In the genomic region with DNA sequence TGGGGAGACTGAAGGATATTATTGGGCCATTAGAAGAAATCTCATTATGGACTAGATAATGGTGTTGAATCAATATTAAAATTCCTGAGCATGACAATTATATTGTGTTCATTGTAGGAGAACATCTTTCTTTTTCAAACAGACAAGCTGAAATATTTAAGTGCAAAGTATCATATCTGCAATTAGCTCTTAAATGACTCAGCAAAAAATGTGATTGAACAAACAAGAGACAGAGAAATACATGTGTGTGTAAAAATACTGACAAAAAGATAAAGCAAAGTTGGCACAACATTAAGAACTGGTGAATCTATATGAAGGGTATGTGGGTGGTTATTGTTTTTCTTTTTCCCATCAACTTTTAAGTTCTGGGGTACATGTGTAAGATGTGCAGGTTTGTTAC, we compare ENCODE assay signal across 3 cellular contexts.
A peak's percentile ranks its signal among the peaks of the same experiment; 100 is the strongest.
TF ChIP-seq lines count a peak whose summit lies in the region.

No MANE protein-coding gene starts in this region.

TF ChIP-seq in GM23338, 12 proteins besides CTCF, POLR2A, EP300 and RAD21 (continues in another document):
- no peak for TF ChIP-seq NANOG (IDR thresholded peaks at IDR 0.05; ENCODE audit: borderline replicate concordance)
- TF ChIP-seq STAT1 (IDR thresholded peaks at IDR 0.05; ENCODE audit: unreplicated experiment) = no peak
- TF ChIP-seq EZH2phosphoT487 (IDR thresholded peaks at IDR 0.05; ENCODE audit: unreplicated experiment) = no peak
- TF ChIP-seq EZH2 (IDR thresholded peaks at IDR 0.05; ENCODE audit: low read depth, unreplicated experiment) = no peak
- TF ChIP-seq, protein P1, sequence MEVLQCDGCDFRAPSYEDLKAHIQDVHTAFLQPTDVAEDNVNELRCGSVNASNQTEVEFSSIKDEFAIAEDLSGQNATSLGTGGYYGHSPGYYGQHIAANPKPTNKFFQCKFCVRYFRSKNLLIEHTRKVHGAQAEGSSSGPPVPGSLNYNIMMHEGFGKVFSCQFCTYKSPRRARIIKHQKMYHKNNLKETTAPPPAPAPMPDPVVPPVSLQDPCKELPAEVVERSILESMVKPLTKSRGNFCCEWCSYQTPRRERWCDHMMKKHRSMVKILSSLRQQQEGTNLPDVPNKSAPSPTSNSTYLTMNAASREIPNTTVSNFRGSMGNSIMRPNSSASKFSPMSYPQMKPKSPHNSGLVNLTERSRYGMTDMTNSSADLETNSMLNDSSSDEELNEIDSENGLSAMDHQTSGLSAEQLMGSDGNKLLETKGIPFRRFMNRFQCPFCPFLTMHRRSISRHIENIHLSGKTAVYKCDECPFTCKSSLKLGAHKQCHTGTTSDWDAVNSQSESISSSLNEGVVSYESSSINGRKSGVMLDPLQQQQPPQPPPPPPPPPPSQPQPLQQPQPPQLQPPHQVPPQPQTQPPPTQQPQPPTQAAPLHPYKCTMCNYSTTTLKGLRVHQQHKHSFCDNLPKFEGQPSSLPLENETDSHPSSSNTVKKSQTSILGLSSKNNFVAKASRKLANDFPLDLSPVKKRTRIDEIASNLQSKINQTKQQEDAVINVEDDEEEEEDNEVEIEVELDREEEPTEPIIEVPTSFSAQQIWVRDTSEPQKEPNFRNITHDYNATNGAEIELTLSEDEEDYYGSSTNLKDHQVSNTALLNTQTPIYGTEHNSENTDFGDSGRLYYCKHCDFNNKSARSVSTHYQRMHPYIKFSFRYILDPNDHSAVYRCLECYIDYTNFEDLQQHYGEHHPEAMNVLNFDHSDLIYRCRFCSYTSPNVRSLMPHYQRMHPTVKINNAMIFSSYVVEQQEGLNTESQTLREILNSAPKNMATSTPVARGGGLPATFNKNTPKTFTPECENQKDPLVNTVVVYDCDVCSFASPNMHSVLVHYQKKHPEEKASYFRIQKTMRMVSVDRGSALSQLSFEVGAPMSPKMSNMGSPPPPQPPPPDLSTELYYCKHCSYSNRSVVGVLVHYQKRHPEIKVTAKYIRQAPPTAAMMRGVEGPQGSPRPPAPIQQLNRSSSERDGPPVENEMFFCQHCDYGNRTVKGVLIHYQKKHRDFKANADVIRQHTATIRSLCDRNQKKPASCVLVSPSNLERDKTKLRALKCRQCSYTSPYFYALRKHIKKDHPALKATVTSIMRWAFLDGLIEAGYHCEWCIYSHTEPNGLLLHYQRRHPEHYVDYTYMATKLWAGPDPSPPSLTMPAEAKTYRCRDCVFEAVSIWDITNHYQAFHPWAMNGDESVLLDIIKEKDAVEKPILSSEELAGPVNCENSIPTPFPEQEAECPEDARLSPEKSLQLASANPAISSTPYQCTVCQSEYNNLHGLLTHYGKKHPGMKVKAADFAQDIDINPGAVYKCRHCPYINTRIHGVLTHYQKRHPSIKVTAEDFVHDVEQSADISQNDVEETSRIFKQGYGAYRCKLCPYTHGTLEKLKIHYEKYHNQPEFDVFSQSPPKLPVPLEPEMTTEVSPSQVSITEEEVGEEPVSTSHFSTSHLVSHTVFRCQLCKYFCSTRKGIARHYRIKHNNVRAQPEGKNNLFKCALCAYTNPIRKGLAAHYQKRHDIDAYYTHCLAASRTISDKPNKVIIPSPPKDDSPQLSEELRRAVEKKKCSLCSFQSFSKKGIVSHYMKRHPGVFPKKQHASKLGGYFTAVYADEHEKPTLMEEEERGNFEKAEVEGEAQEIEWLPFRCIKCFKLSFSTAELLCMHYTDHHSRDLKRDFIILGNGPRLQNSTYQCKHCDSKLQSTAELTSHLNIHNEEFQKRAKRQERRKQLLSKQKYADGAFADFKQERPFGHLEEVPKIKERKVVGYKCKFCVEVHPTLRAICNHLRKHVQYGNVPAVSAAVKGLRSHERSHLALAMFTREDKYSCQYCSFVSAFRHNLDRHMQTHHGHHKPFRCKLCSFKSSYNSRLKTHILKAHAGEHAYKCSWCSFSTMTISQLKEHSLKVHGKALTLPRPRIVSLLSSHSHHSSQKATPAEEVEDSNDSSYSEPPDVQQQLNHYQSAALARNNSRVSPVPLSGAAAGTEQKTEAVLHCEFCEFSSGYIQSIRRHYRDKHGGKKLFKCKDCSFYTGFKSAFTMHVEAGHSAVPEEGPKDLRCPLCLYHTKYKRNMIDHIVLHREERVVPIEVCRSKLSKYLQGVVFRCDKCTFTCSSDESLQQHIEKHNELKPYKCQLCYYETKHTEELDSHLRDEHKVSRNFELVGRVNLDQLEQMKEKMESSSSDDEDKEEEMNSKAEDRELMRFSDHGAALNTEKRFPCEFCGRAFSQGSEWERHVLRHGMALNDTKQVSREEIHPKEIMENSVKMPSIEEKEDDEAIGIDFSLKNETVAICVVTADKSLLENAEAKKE (CRISPR knock-in tag; IDR thresholded peaks at IDR 0.05) = no peak

TF ChIP-seq in IMR-90, 13 proteins besides CTCF, POLR2A, EP300 and RAD21:
- peak; percentile 98 for TF ChIP-seq NFE2L2 (IDR thresholded peaks at IDR 0.05; ENCODE audit: low read depth, low read length)
- no peak for TF ChIP-seq SMC3 (IDR thresholded peaks at IDR 0.05; ENCODE audit: low read depth, low read length)
- peak; percentile 81 for TF ChIP-seq MAFK (IDR thresholded peaks at IDR 0.05; ENCODE audit: low read depth, low read length)

TF ChIP-seq in K562, 482 proteins besides CTCF, POLR2A, EP300 and RAD21 (continues in another document):
- TF ChIP-seq TCFL5 (CRISPR knock-in tag; conservative IDR thresholded peaks at IDR 0.05) = no peak
- no peak for TF ChIP-seq BRF1 (IDR thresholded peaks at IDR 0.05; ENCODE audit: borderline replicate concordance, extremely low read depth, insufficient read length)
- peak; percentile 66; the same call in 1 of the 2 replicates for TF ChIP-seq BACH1 (tag; IDR thresholded peaks at IDR 0.05)
- no peak for TF ChIP-seq TAF15 (IDR thresholded peaks at IDR 0.05; ENCODE audit: low read depth, low read length)
- no peak for TF ChIP-seq ELF4 (CRISPR knock-in tag; IDR thresholded peaks at IDR 0.05)
- no peak for TF ChIP-seq ATF1 (CRISPR knock-in tag; IDR thresholded peaks at IDR 0.05)
- TF ChIP-seq ATF1 (tag; IDR thresholded peaks at IDR 0.05) = no peak
- no peak for TF ChIP-seq ZNF695 (CRISPR knock-in tag; IDR thresholded peaks at IDR 0.05)
- TF ChIP-seq ZNF121 (CRISPR knock-in tag; conservative IDR thresholded peaks at IDR 0.05) = no peak
- TF ChIP-seq ZNF785 (CRISPR knock-in tag; IDR thresholded peaks at IDR 0.05) = no peak
- TF ChIP-seq DDX20 (tag; IDR thresholded peaks at IDR 0.05; ENCODE audit: low read depth) = no peak
- peak; percentile 96 for TF ChIP-seq MAFG (tag; conservative IDR thresholded peaks at IDR 0.05)
- TF ChIP-seq, protein P2, sequence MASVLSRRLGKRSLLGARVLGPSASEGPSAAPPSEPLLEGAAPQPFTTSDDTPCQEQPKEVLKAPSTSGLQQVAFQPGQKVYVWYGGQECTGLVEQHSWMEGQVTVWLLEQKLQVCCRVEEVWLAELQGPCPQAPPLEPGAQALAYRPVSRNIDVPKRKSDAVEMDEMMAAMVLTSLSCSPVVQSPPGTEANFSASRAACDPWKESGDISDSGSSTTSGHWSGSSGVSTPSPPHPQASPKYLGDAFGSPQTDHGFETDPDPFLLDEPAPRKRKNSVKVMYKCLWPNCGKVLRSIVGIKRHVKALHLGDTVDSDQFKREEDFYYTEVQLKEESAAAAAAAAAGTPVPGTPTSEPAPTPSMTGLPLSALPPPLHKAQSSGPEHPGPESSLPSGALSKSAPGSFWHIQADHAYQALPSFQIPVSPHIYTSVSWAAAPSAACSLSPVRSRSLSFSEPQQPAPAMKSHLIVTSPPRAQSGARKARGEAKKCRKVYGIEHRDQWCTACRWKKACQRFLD (CRISPR knock-in tag; IDR thresholded peaks at IDR 0.05) = no peak
- TF ChIP-seq PTBP1 (IDR thresholded peaks at IDR 0.05; ENCODE audit: low read depth, low read length) = no peak
- TF ChIP-seq MCM5 (IDR thresholded peaks at IDR 0.05; ENCODE audit: low read depth) = no peak
- no peak for TF ChIP-seq CBFA2T3 (IDR thresholded peaks at IDR 0.05)
- no peak for TF ChIP-seq POU5F1 (IDR thresholded peaks at IDR 0.05; ENCODE audit: borderline replicate concordance, low read depth, low read length, partially characterized antibody)
- no peak for TF ChIP-seq PURB (CRISPR knock-in tag; IDR thresholded peaks at IDR 0.05; ENCODE audit: low read depth)
- TF ChIP-seq MAFF (IDR thresholded peaks at IDR 0.05; ENCODE audit: low read length) = peak; percentile 91
- 0 out of 2 replicates have a peak, but pooled peaks have one; percentile 12 for TF ChIP-seq SMARCA4 (IDR thresholded peaks at IDR 0.05)
- TF ChIP-seq C11orf30 (IDR thresholded peaks at IDR 0.05; ENCODE audit: low read depth) = peak; percentile 82
- TF ChIP-seq HDAC8 (tag; IDR thresholded peaks at IDR 0.05) = no peak
- no peak for TF ChIP-seq ZBTB7A (IDR thresholded peaks at IDR 0.05; ENCODE audit: borderline replicate concordance, control insufficient read depth, low read depth, low read length)
- no peak for TF ChIP-seq E2F3 (CRISPR knock-in tag; IDR thresholded peaks at IDR 0.05)
- peak; percentile 89 for TF ChIP-seq MAFK (IDR thresholded peaks at IDR 0.05; ENCODE audit: low read length)
- no peak for TF ChIP-seq FOXJ3 (CRISPR knock-in tag; IDR thresholded peaks at IDR 0.05)
- no peak for TF ChIP-seq ASH1L (IDR thresholded peaks at IDR 0.05; ENCODE audit: borderline replicate concordance, low read depth, partially characterized antibody)
- TF ChIP-seq ZNF316 (IDR thresholded peaks at IDR 0.05) = peak; percentile 96
- TF ChIP-seq TGIF2 (CRISPR knock-in tag; IDR thresholded peaks at IDR 0.05) = no peak
- no peak for TF ChIP-seq POLR3G (IDR thresholded peaks at IDR 0.05; ENCODE audit: extremely low read depth, insufficient read length, insufficient replicate concordance)
- no peak for TF ChIP-seq RBM25 (IDR thresholded peaks at IDR 0.05; ENCODE audit: low read depth, low read length, severe bottlenecking)
- peak; percentile 82 for TF ChIP-seq NFE2 (IDR thresholded peaks at IDR 0.05; ENCODE audit: low read depth)
- TF ChIP-seq TAL1 (IDR thresholded peaks at IDR 0.05) = no peak
- TF ChIP-seq L3MBTL2 (IDR thresholded peaks at IDR 0.05) = no peak
- TF ChIP-seq SMAD1 (IDR thresholded peaks at IDR 0.05; ENCODE audit: low read depth, low read length, partially characterized antibody) = no peak
- TF ChIP-seq MEIS2 (IDR thresholded peaks at IDR 0.05; ENCODE audit: partially characterized antibody) = no peak
- TF ChIP-seq NFE2L1 (tag; IDR thresholded peaks at IDR 0.05; ENCODE audit: borderline replicate concordance, low read depth) = peak; percentile 87
- TF ChIP-seq ZNF143 (CRISPR knock-in tag; IDR thresholded peaks at IDR 0.05) = no peak
- TF ChIP-seq ERF (CRISPR knock-in tag; IDR thresholded peaks at IDR 0.05) = no peak
- no peak for TF ChIP-seq ZEB2 (IDR thresholded peaks at IDR 0.05)
- TF ChIP-seq, protein P3, sequence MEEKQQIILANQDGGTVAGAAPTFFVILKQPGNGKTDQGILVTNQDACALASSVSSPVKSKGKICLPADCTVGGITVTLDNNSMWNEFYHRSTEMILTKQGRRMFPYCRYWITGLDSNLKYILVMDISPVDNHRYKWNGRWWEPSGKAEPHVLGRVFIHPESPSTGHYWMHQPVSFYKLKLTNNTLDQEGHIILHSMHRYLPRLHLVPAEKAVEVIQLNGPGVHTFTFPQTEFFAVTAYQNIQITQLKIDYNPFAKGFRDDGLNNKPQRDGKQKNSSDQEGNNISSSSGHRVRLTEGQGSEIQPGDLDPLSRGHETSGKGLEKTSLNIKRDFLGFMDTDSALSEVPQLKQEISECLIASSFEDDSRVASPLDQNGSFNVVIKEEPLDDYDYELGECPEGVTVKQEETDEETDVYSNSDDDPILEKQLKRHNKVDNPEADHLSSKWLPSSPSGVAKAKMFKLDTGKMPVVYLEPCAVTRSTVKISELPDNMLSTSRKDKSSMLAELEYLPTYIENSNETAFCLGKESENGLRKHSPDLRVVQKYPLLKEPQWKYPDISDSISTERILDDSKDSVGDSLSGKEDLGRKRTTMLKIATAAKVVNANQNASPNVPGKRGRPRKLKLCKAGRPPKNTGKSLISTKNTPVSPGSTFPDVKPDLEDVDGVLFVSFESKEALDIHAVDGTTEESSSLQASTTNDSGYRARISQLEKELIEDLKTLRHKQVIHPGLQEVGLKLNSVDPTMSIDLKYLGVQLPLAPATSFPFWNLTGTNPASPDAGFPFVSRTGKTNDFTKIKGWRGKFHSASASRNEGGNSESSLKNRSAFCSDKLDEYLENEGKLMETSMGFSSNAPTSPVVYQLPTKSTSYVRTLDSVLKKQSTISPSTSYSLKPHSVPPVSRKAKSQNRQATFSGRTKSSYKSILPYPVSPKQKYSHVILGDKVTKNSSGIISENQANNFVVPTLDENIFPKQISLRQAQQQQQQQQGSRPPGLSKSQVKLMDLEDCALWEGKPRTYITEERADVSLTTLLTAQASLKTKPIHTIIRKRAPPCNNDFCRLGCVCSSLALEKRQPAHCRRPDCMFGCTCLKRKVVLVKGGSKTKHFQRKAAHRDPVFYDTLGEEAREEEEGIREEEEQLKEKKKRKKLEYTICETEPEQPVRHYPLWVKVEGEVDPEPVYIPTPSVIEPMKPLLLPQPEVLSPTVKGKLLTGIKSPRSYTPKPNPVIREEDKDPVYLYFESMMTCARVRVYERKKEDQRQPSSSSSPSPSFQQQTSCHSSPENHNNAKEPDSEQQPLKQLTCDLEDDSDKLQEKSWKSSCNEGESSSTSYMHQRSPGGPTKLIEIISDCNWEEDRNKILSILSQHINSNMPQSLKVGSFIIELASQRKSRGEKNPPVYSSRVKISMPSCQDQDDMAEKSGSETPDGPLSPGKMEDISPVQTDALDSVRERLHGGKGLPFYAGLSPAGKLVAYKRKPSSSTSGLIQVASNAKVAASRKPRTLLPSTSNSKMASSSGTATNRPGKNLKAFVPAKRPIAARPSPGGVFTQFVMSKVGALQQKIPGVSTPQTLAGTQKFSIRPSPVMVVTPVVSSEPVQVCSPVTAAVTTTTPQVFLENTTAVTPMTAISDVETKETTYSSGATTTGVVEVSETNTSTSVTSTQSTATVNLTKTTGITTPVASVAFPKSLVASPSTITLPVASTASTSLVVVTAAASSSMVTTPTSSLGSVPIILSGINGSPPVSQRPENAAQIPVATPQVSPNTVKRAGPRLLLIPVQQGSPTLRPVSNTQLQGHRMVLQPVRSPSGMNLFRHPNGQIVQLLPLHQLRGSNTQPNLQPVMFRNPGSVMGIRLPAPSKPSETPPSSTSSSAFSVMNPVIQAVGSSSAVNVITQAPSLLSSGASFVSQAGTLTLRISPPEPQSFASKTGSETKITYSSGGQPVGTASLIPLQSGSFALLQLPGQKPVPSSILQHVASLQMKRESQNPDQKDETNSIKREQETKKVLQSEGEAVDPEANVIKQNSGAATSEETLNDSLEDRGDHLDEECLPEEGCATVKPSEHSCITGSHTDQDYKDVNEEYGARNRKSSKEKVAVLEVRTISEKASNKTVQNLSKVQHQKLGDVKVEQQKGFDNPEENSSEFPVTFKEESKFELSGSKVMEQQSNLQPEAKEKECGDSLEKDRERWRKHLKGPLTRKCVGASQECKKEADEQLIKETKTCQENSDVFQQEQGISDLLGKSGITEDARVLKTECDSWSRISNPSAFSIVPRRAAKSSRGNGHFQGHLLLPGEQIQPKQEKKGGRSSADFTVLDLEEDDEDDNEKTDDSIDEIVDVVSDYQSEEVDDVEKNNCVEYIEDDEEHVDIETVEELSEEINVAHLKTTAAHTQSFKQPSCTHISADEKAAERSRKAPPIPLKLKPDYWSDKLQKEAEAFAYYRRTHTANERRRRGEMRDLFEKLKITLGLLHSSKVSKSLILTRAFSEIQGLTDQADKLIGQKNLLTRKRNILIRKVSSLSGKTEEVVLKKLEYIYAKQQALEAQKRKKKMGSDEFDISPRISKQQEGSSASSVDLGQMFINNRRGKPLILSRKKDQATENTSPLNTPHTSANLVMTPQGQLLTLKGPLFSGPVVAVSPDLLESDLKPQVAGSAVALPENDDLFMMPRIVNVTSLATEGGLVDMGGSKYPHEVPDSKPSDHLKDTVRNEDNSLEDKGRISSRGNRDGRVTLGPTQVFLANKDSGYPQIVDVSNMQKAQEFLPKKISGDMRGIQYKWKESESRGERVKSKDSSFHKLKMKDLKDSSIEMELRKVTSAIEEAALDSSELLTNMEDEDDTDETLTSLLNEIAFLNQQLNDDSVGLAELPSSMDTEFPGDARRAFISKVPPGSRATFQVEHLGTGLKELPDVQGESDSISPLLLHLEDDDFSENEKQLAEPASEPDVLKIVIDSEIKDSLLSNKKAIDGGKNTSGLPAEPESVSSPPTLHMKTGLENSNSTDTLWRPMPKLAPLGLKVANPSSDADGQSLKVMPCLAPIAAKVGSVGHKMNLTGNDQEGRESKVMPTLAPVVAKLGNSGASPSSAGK (IDR thresholded peaks at IDR 0.05) = no peak
